In genomic region chr14:50047274-50047676, GRCh38 we compare ENCODE assay signal across 8 cellular contexts.
A peak's percentile ranks its signal among the peaks of the same experiment; 100 is the strongest.
DNase-seq lines count a peak whose midpoint lies in the region; ATAC-seq, FAIRE-seq and TF ChIP-seq lines count a peak whose summit lies in the region.

No MANE protein-coding gene starts in this region.

- no peak for FAIRE-seq in frontal cortex (lab: Jason Lieb, UNC)

- CTCF ChIA-PET in PC-9 (lab: Charles Lee) = no interaction called here

- H3K27me3 ChIP-seq in PC-9 (ENCODE audit: insufficient read depth, low read depth) = no peaks in the 10 kb centered on the region

- no peaks in the 10 kb centered on the region for H3K79me2 ChIP-seq in PC-9 (ENCODE audit: low read depth)

- peak overlapping the region; percentile 61 for H3K4me2 ChIP-seq in PC-9

- TF ChIP-seq CTCF in PC-9 (conservative IDR thresholded peaks at IDR 0.05) = no peak

- POLR2A ChIA-PET in PC-9 (lab: Charles Lee; ENCODE audit: unreplicated experiment) = interaction anchor here (0.6 to 1.2 kb wide), 2 partner anchors 40 to 1781 kb away, joined by 4 to 6 read pairs; no protein-coding TSS in a partner anchor

- H3K9me3 ChIP-seq in PC-9 (ENCODE audit: insufficient read depth, low read depth) = no peaks in the 10 kb centered on the region

- no peaks in the 10 kb centered on the region for H4K20me1 ChIP-seq in PC-9 (ENCODE audit: insufficient read depth)

- H3K36me3 ChIP-seq in PC-9 (ENCODE audit: low read depth) = no peaks in the 10 kb centered on the region

- DNase-seq in PC-9 = peak; percentile 51 to 70
- DNase-seq in left kidney (ENCODE audit: low read depth, low spot score) = peak; percentile 30
- DNase-seq in EL = no peak
- no peak for DNase-seq in NCI-H187 (lab: John Stamatoyannopoulos, UW)
- no peak for DNase-seq in effector CD8-positive, alpha-beta T cell (lab: John Stamatoyannopoulos, UW)
- no peak for DNase-seq in frontal cortex (ENCODE audit: low spot score in 2 of 2)

- peaks cover 41% of the 10 kb centered on the region for H3F3A ChIP-seq in PC-9 (ENCODE audit: insufficient read depth, low read depth)

- H2AFZ ChIP-seq in PC-9 = peak overlapping the region; percentile 69; the same call in 1 of the 2 replicates

- ATAC-seq in GM18868 (IDR thresholded peaks at IDR 0.05; ENCODE audit: unreplicated experiment) (peak; percentile 80), HG02623 (IDR thresholded peaks at IDR 0.05; ENCODE audit: unreplicated experiment) (peak; percentile 68)

- H3K9me2 ChIP-seq in PC-9 (ENCODE audit: insufficient read depth) = no peaks in the 10 kb centered on the region

- peak overlapping the region; percentile 99 for H3K27ac ChIP-seq in PC-9

- BruUV-seq in PC-9 (replicated peaks; lab: Mats Ljungman, UMichigan) = no TSS peak

- intact Hi-C loops in PC-9 (cut with micrococcal nuclease; ENCODE audit: unreplicated experiment) = loop anchor here (1.0 to 5.0 kb wide), 2 partner anchors 15 to 85 kb away; no protein-coding TSS in a partner anchor

- no peak overlapping the region for H3K4me3 ChIP-seq in PC-9

- peaks cover 60% of the 10 kb centered on the region for H3K4me1 ChIP-seq in PC-9 (replicated peaks; ENCODE audit: insufficient read depth)

Comparison
In these comparisons a context has a peak if more than half of its experiments do, and no peak if none do; other contexts are left out.
1. DNase-seq: peak in PC-9 (2 of 2) and left kidney (single experiment); none in EL (single experiment), NCI-H187 (0 of 2), effector CD8-positive, alpha-beta T cell (single experiment) and frontal cortex (0 of 2).